In genomic region chr3:67296039-67296892, GRCh38 we compare ENCODE assay signal across 28 cellular contexts.
A peak's percentile ranks its signal among the peaks of the same experiment; 100 is the strongest.
DNase-seq lines count a peak whose midpoint lies in the region; ATAC-seq and TF ChIP-seq lines count a peak whose summit lies in the region.
"Had no signal": no experiment of that assay in that cellular context is flagged by ENCODE, and none has a peak within 500 bp of the region (broad histone marks: within the 10 kb centered on the region; RNA-seq: fewer than 3 reads in every experiment).

No MANE protein-coding gene starts in this region.

- H3K4me3 ChIP-seq in HUES6 (ENCODE audit: low read depth, low read length) (no peak overlapping the region), endodermal cell (ENCODE audit: low read length) (no peak overlapping the region), smooth muscle cell (no peak overlapping the region), WERI-Rb-1 (ENCODE audit: low read depth, low read length) (no peak overlapping the region)
- H3K4me3 ChIP-seq: BLaER1, coronary artery, Peyer's patch, upper lobe of left lung had no signal

- H3F3A ChIP-seq in smooth muscle cell (ENCODE audit: low read depth) = no peaks in the 10 kb centered on the region

- no peaks in the 10 kb centered on the region for H3K36me3 ChIP-seq in HUES6 (ENCODE audit: control insufficient read depth, insufficient read depth, low read length)
- no peaks in the 10 kb centered on the region for H3K36me3 ChIP-seq in endodermal cell (ENCODE audit: control insufficient read depth, insufficient read depth, low read length)
- no peaks in the 10 kb centered on the region for H3K36me3 ChIP-seq in smooth muscle cell (ENCODE audit: low read depth)
- no peaks in the 10 kb centered on the region for H3K36me3 ChIP-seq in WERI-Rb-1
- H3K36me3 ChIP-seq: BLaER1, Peyer's patch, upper lobe of left lung had no signal

- no peaks in the 10 kb centered on the region for H3K9me3 ChIP-seq in HUES6 (ENCODE audit: control insufficient read depth, insufficient read depth, low read depth, low read length)
- H3K9me3 ChIP-seq in endodermal cell (ENCODE audit: control insufficient read depth, low read length) = no peaks in the 10 kb centered on the region
- no peaks in the 10 kb centered on the region for H3K9me3 ChIP-seq in smooth muscle cell (replicated peaks; ENCODE audit: low read depth)
- H3K9me3 ChIP-seq in WERI-Rb-1 (ENCODE audit: severe bottlenecking) = no peaks in the 10 kb centered on the region
- H3K9me3 ChIP-seq: BLaER1, Caco-2, Peyer's patch, upper lobe of left lung had no signal

- WGBS in endodermal cell (ENCODE audit: insufficient coverage in 1 of 2, insufficient read length in 1 of 2), 2 experiments = 68 to 71% methylated on average over 3 to 5 of the region's 5 CpGs
- WGBS in smooth muscle cell (ENCODE audit: low lambda C conversion rate) = 37% methylated on average over 5 of the region's 5 CpGs

- H2AFZ ChIP-seq in smooth muscle cell (ENCODE audit: low read depth) = no peak overlapping the region

- DNase-seq in endodermal cell (peak; percentile 73), kidney glomerular epithelial cell (lab: John Stamatoyannopoulos, UW) (peak; percentile 73), smooth muscle cell (lab: John Stamatoyannopoulos, UW; ENCODE audit: unreplicated experiment) (no peak), GM19240 (ENCODE audit: insufficient read length, low spot score) (no peak), WERI-Rb-1 (no peak)
- DNase-seq: activated CD4-positive, alpha-beta T cell treated with anti-CD3 and anti-CD28 coated beads, Interleukin-2, amount 10 ng/mL, durations not matched to agents 24 days and 14 days; activated gamma-delta T cell; activated T-cell treated with anti-CD3 and anti-CD28 coated beads, Interleukin-2, amount 50 U/mL, for 1 hour; caudate nucleus; effector CD8-positive, alpha-beta T cell; IMR-90; mammary epithelial cell; NCI-H1694 treated with DMSO at 0.1 percent for 48 hours; NCI-H446 treated with DMSO at 0.1 percent for 48 hours; NCI-H774; Peyer's patch; SW 1271; upper lobe of left lung had no signal

- no peak overlapping the region for H3K27ac Mint-ChIP-seq in endodermal cell
- H3K27ac Mint-ChIP-seq: activated CD4-positive, alpha-beta T cell treated with anti-CD3 and anti-CD28 coated beads, Interleukin-2, amount 10 ng/mL, durations not matched to agents 24 days and 14 days; nephron; stimulated activated memory B cell treated with anti-CD40 and anti-IgM and Interleukin-4, amounts not matched to agents 10 μg/mL and 1 μg/mL and 100 μg/mL, for 72 hours had no signal

- no peak overlapping the region for H3K4me3 Mint-ChIP-seq in endodermal cell
- H3K4me3 Mint-ChIP-seq: activated CD4-positive, alpha-beta T cell treated with anti-CD3 and anti-CD28 coated beads, Interleukin-2, amount 10 ng/mL, durations not matched to agents 24 days and 14 days; nephron; stimulated activated memory B cell treated with anti-CD40 and anti-IgM and Interleukin-4, amounts not matched to agents 10 μg/mL and 1 μg/mL and 100 μg/mL, for 72 hours had no signal

- no peak for TF ChIP-seq CTCF in endodermal cell (conservative IDR thresholded peaks at IDR 0.05)
- no peak for TF ChIP-seq CTCF in smooth muscle cell (IDR thresholded peaks at IDR 0.05; ENCODE audit: borderline replicate concordance, insufficient read depth, poor library complexity, severe bottlenecking)
- TF ChIP-seq CTCF in WERI-Rb-1 (IDR thresholded peaks at IDR 0.05; ENCODE audit: low read depth, low read length) = no peak

- H3K36me3 Mint-ChIP-seq in endodermal cell (ENCODE audit: low read depth) = no peaks in the 10 kb centered on the region
- H3K36me3 Mint-ChIP-seq: stimulated activated memory B cell treated with anti-CD40 and anti-IgM and Interleukin-4, amounts not matched to agents 10 μg/mL and 1 μg/mL and 100 μg/mL, for 72 hours had no signal

- H3K4me2 ChIP-seq in smooth muscle cell = peak overlapping the region; percentile 20
- H3K4me2 ChIP-seq: BLaER1 had no signal

- H3K27ac ChIP-seq in HUES6 (ENCODE audit: low read depth, low read length) = 0 out of 2 replicates have a peak overlapping the region, but pooled peaks have one; percentile 11
- H3K27ac ChIP-seq in endodermal cell (ENCODE audit: low read depth, low read length) = no peak overlapping the region
- peak overlapping the region; percentile 70 for H3K27ac ChIP-seq in smooth muscle cell (ENCODE audit: low read depth)
- no peak overlapping the region for H3K27ac ChIP-seq in WERI-Rb-1
- H3K27ac ChIP-seq: BLaER1, coronary artery, epithelial cell of prostate, HL-60, Peyer's patch, upper lobe of left lung, VCaP had no signal

- H3K27me3 ChIP-seq in HUES6 (ENCODE audit: control insufficient read depth, insufficient read depth, low read length) (no peaks in the 10 kb centered on the region), endodermal cell (ENCODE audit: control insufficient read depth, insufficient read depth, low read length, poor library complexity, severe bottlenecking) (no peaks in the 10 kb centered on the region), smooth muscle cell (ENCODE audit: low read depth) (no peaks in the 10 kb centered on the region), WERI-Rb-1 (ENCODE audit: insufficient read depth, low read depth, severe bottlenecking) (no peaks in the 10 kb centered on the region)
- H3K27me3 ChIP-seq: BLaER1, Peyer's patch, upper lobe of left lung had no signal

- no peaks in the 10 kb centered on the region for H4K20me1 ChIP-seq in smooth muscle cell (ENCODE audit: low read depth)
- H4K20me1 ChIP-seq: BLaER1 had no signal

- no peaks in the 10 kb centered on the region for H3K79me2 ChIP-seq in smooth muscle cell (ENCODE audit: low read depth)

- peaks cover 15% of the 10 kb centered on the region for H3K4me1 Mint-ChIP-seq in endodermal cell
- H3K4me1 Mint-ChIP-seq: nephron had no signal

- peaks cover 4% of the 10 kb centered on the region for H3K4me1 ChIP-seq in HUES6 (ENCODE audit: control insufficient read depth, insufficient read depth, low read length)
- peaks cover 4% of the 10 kb centered on the region for H3K4me1 ChIP-seq in endodermal cell (ENCODE audit: control insufficient read depth, insufficient read depth, low read length)
- no peaks in the 10 kb centered on the region for H3K4me1 ChIP-seq in smooth muscle cell (ENCODE audit: low read depth)
- H3K4me1 ChIP-seq: BLaER1, Caco-2, Peyer's patch had no signal

- H3K9ac ChIP-seq in HUES6 (ENCODE audit: low read length) (no peak overlapping the region), endodermal cell (ENCODE audit: extremely low read depth, low read length, poor library complexity, severe bottlenecking) (no peak overlapping the region), smooth muscle cell (ENCODE audit: low read depth) (no peak overlapping the region)
- H3K9ac ChIP-seq: BLaER1 had no signal

- H3K9me3 Mint-ChIP-seq in endodermal cell = no peaks in the 10 kb centered on the region
- H3K9me3 Mint-ChIP-seq: activated CD4-positive, alpha-beta T cell treated with anti-CD3 and anti-CD28 coated beads, Interleukin-2, amount 10 ng/mL, durations not matched to agents 24 days and 14 days; nephron; stimulated activated memory B cell treated with anti-CD40 and anti-IgM and Interleukin-4, amounts not matched to agents 10 μg/mL and 1 μg/mL and 100 μg/mL, for 72 hours had no signal

- no peaks in the 10 kb centered on the region for H3K27me3 Mint-ChIP-seq in endodermal cell (ENCODE audit: insufficient read depth)
- H3K27me3 Mint-ChIP-seq: activated CD4-positive, alpha-beta T cell treated with anti-CD3 and anti-CD28 coated beads, Interleukin-2, amount 10 ng/mL, durations not matched to agents 24 days and 14 days; stimulated activated memory B cell treated with anti-CD40 and anti-IgM and Interleukin-4, amounts not matched to agents 10 μg/mL and 1 μg/mL and 100 μg/mL, for 72 hours had no signal

- ATAC-seq in HG02678 (IDR thresholded peaks at IDR 0.05; ENCODE audit: unreplicated experiment) = no peak
- ATAC-seq: stimulated activated memory B cell treated with anti-CD40 and anti-IgM and Interleukin-4, amounts not matched to agents 10 μg/mL and 1 μg/mL and 100 μg/mL, for 72 hours had no signal

Comparison
In these comparisons a context has a peak if more than half of its experiments do, and no peak if none do; other contexts are left out.
1. H3K27ac ChIP-seq: peak in HUES6 (single experiment) and smooth muscle cell (single experiment); none in endodermal cell (single experiment) and WERI-Rb-1 (single experiment).
2. DNase-seq: peak in endodermal cell (single experiment) and kidney glomerular epithelial cell (single experiment); none in smooth muscle cell (single experiment), GM19240 (single experiment) and WERI-Rb-1 (single experiment).